1 cellular context compared by ENCODE assay signal in genomic region chr3:190321789-190322603, GRCh38.
TF ChIP-seq lines count a peak whose summit lies in the region.

CLDN1 (minus strand) TSS chr3:190322446; CDS start chr3:190322206, 240 bp downstream.

TF ChIP-seq in HEK293, 187 proteins besides CTCF, POLR2A, EP300 and RAD21 (continued from another document):
- TF ChIP-seq ZNF692 (tag by site-specific recombination; IDR thresholded peaks at IDR 0.05) (peak; percentile 70; the same call in 1 of the 2 replicates), IKZF3 (tag by site-specific recombination; IDR thresholded peaks at IDR 0.05) (peak; percentile 45; the same call in 1 of the 2 replicates), SP7 (tag by site-specific recombination; IDR thresholded peaks at IDR 0.05) (peak; percentile 21; the same call in 1 of the 2 replicates), ZFP3 (tag by site-specific recombination; IDR thresholded peaks at IDR 0.05; ENCODE audit: low read depth) (0 out of 2 replicates have a peak, but pooled peaks have one; percentile 60), GLIS1 (tag by site-specific recombination; IDR thresholded peaks at IDR 0.05) (0 out of 2 replicates have a peak, but pooled peaks have one; percentile 18), YY1 (tag by site-specific recombination; IDR thresholded peaks at IDR 0.05) (0 out of 2 replicates have a peak, but pooled peaks have one; percentile 61), ZNF660 (tag by site-specific recombination; IDR thresholded peaks at IDR 0.05) (peak; percentile 97), ZNF274 (IDR thresholded peaks at IDR 0.05; ENCODE audit: low read length) (no peak), ZNF274 (tag by site-specific recombination; IDR thresholded peaks at IDR 0.05; ENCODE audit: borderline replicate concordance) (no peak), ZBTB11 (tag by site-specific recombination; conservative IDR thresholded peaks at IDR 0.05; ENCODE audit: low read depth) (0 out of 2 replicates have a peak, but pooled peaks have one; percentile 22), ZFP69B (tag by site-specific recombination; IDR thresholded peaks at IDR 0.05) (peak; percentile 77; the same call in 1 of the 2 replicates), PRDM10 (tag by site-specific recombination; IDR thresholded peaks at IDR 0.05) (peak; percentile 26; the same call in 1 of the 2 replicates), GLI2 (tag by site-specific recombination; IDR thresholded peaks at IDR 0.05; ENCODE audit: borderline replicate concordance, low read depth) (no peak), ZBTB26 (tag by site-specific recombination; optimal IDR thresholded peaks at IDR 0.05) (peak; percentile 85), GLIS2 (tag by site-specific recombination; IDR thresholded peaks at IDR 0.05) (peak; percentile 57; the same call in 1 of the 2 replicates), ZNF341 (tag by site-specific recombination; IDR thresholded peaks at IDR 0.05; ENCODE audit: low read depth) (no peak; the same call in 1 of the 2 replicates), ZNF704 (tag by site-specific recombination; IDR thresholded peaks at IDR 0.05) (no peak), ZSCAN30 (tag by site-specific recombination; IDR thresholded peaks at IDR 0.05) (peak; percentile 87), ZBTB17 (tag by site-specific recombination; IDR thresholded peaks at IDR 0.05) (peak; percentile 90), ZFP37 (tag by site-specific recombination; IDR thresholded peaks at IDR 0.05) (peak; percentile 95), ZNF600 (tag by site-specific recombination; IDR thresholded peaks at IDR 0.05) (peak; percentile 98), ZNF610 (tag by site-specific recombination; IDR thresholded peaks at IDR 0.05; ENCODE audit: borderline replicate concordance) (peak; percentile 33; the same call in 1 of the 2 replicates), YY2 (tag by site-specific recombination; IDR thresholded peaks at IDR 0.05) (0 out of 2 replicates have a peak, but pooled peaks have one; percentile 8), TRIM28 (IDR thresholded peaks at IDR 0.05; ENCODE audit: borderline replicate concordance, low read length) (peak; percentile 15; the same call in 1 of the 2 replicates), ZNF654 (tag by site-specific recombination; IDR thresholded peaks at IDR 0.05; ENCODE audit: low read depth) (peak; percentile 19; the same call in 1 of the 2 replicates), ZFP41 (tag by site-specific recombination; IDR thresholded peaks at IDR 0.05; ENCODE audit: borderline replicate concordance) (no peak), ZNF449 (tag by site-specific recombination; IDR thresholded peaks at IDR 0.05) (peak; percentile 99), ZEB2 (tag by site-specific recombination; IDR thresholded peaks at IDR 0.05) (peak; percentile 68; the same call in 1 of the 2 replicates), ZNF280D (tag by site-specific recombination; IDR thresholded peaks at IDR 0.05) (peak; percentile 33; the same call in 1 of the 2 replicates), ZNF394 (tag by site-specific recombination; IDR thresholded peaks at IDR 0.05; ENCODE audit: borderline replicate concordance) (peak; percentile 52; the same call in 1 of the 2 replicates)
TF ChIP-seq in HEK293: peak in this region for 35.
